In genomic region chr7:1818581-1819200, GRCh38 we compare ENCODE assay signal across 16 cellular contexts.
DNase-seq lines count a peak whose midpoint lies in the region; ATAC-seq and TF ChIP-seq lines count a peak whose summit lies in the region.
"Had no signal": no experiment of that assay in that cellular context is flagged by ENCODE, and none has a peak within 500 bp of the region (broad histone marks: within the 10 kb centered on the region; RNA-seq: fewer than 3 reads in every experiment).

No MANE protein-coding gene starts in this region.

- peaks cover 0 to 17% (median 4%) of the 10 kb centered on the region in 4 donors for H3K36me3 ChIP-seq in upper lobe of left lung
- H3K36me3 ChIP-seq: cardiac muscle cell, HAP-1, SJCRH30 had no signal

- H3K4me3 Mint-ChIP-seq in stimulated activated naive CD8-positive, alpha-beta T cell treated with anti-CD3 and anti-CD28 coated beads, Interleukin-15, Interleukin-2, amounts not matched to agents 100 ng/mL and 50 ng/mL, for 24 hours: no peak overlapping the region
- peak overlapping the region; percentile 35 for H3K4me3 Mint-ChIP-seq in activated naive CD8-positive, alpha-beta T cell
- H3K4me3 Mint-ChIP-seq in natural killer cell treated with Interleukin-12 subunit alpha and Interleukin-12 subunit beta and Interleukin-15 and Interleukin-18, amount 100 ng/mL, for 72 hours: peak overlapping the region; percentile 30

- no peak for ATAC-seq in stimulated activated naive CD8-positive, alpha-beta T cell treated with anti-CD3 and anti-CD28 coated beads, Interleukin-15, Interleukin-2, amounts not matched to agents 100 U/mL and 50 U/mL, for 24 hours
- ATAC-seq in natural killer cell treated with Interleukin-12 subunit alpha and Interleukin-12 subunit beta and Interleukin-15 and Interleukin-18, amount 100 ng/mL, for 72 hours: no peak
- no peak for ATAC-seq in upper lobe of left lung (ENCODE audit: low FRiP score in 2 of 2)
- no peak for ATAC-seq in HG02678 (IDR thresholded peaks at IDR 0.05; ENCODE audit: unreplicated experiment)
- no peak for ATAC-seq in GM18502 (IDR thresholded peaks at IDR 0.05; ENCODE audit: poor library complexity, unreplicated experiment)

- no peak for TF ChIP-seq POLR2A in upper lobe of left lung (IDR thresholded peaks at IDR 0.05)

- no peaks in the 10 kb centered on the region for H3K9me3 ChIP-seq in upper lobe of left lung
- H3K9me3 ChIP-seq: HAP-1, SJCRH30 had no signal

- peaks cover 6% of the 10 kb centered on the region for H3K36me3 Mint-ChIP-seq in stimulated activated naive CD8-positive, alpha-beta T cell treated with anti-CD3 and anti-CD28 coated beads, Interleukin-15, Interleukin-2, amounts not matched to agents 100 ng/mL and 50 ng/mL, for 24 hours (ENCODE audit: low read depth)
- peaks cover 4% of the 10 kb centered on the region for H3K36me3 Mint-ChIP-seq in activated naive CD8-positive, alpha-beta T cell
- no peaks in the 10 kb centered on the region for H3K36me3 Mint-ChIP-seq in natural killer cell treated with Interleukin-12 subunit alpha and Interleukin-12 subunit beta and Interleukin-15 and Interleukin-18, amount 100 ng/mL, for 72 hours

- H3K27ac Mint-ChIP-seq in stimulated activated naive CD8-positive, alpha-beta T cell treated with anti-CD3 and anti-CD28 coated beads, Interleukin-15, Interleukin-2, amounts not matched to agents 100 ng/mL and 50 ng/mL, for 24 hours: peak overlapping the region; percentile 70
- H3K27ac Mint-ChIP-seq in activated naive CD8-positive, alpha-beta T cell: peak overlapping the region; percentile 28
- no peak overlapping the region for H3K27ac Mint-ChIP-seq in natural killer cell treated with Interleukin-12 subunit alpha and Interleukin-12 subunit beta and Interleukin-15 and Interleukin-18, amount 100 ng/mL, for 72 hours

- TF ChIP-seq CTCF in upper lobe of left lung (IDR thresholded peaks at IDR 0.05): no peak

- no peak for DNase-seq in stimulated activated naive CD8-positive, alpha-beta T cell treated with anti-CD3 and anti-CD28 coated beads, Interleukin-15, Interleukin-2, amounts not matched to agents 100 U/mL and 50 U/mL, for 24 hours
- DNase-seq in natural killer cell treated with Interleukin-12 subunit alpha and Interleukin-12 subunit beta and Interleukin-15 and Interleukin-18, amount 100 ng/mL, for 72 hours (ENCODE audit: low spot score): no peak
- DNase-seq in upper lobe of left lung: no peak
- no peak for DNase-seq in NCI-H524 treated with DMSO at 0.1 percent for 48 hours (lab: John Stamatoyannopoulos, UW)
- DNase-seq: NCI-H446; stimulated activated CD4-positive, alpha-beta T cell treated with anti-CD3 and anti-CD28 coated beads, Interleukin-4, amount 100 ng/mL, for 4 hours had no signal

- no peak for TF ChIP-seq EP300 in upper lobe of left lung (IDR thresholded peaks at IDR 0.05)

- peaks cover 40% of the 10 kb centered on the region for H3K4me1 Mint-ChIP-seq in stimulated activated naive CD8-positive, alpha-beta T cell treated with anti-CD3 and anti-CD28 coated beads, Interleukin-15, Interleukin-2, amounts not matched to agents 100 ng/mL and 50 ng/mL, for 24 hours (ENCODE audit: low read depth)
- peaks cover 26% of the 10 kb centered on the region for H3K4me1 Mint-ChIP-seq in activated naive CD8-positive, alpha-beta T cell (ENCODE audit: low read depth)
- H3K4me1 Mint-ChIP-seq in natural killer cell treated with Interleukin-12 subunit alpha and Interleukin-12 subunit beta and Interleukin-15 and Interleukin-18, amount 100 ng/mL, for 72 hours (ENCODE audit: low read depth in 2 of 2): peaks cover 15 to 18% of the 10 kb centered on the region in 2 donors

- WGBS in upper lobe of left lung, 2 donors: 91 to 92% methylated on average over 26 to 27 of the region's 27 CpGs

- no peaks in the 10 kb centered on the region for H3K9me3 Mint-ChIP-seq in stimulated activated naive CD8-positive, alpha-beta T cell treated with anti-CD3 and anti-CD28 coated beads, Interleukin-15, Interleukin-2, amounts not matched to agents 100 ng/mL and 50 ng/mL, for 24 hours
- no peaks in the 10 kb centered on the region for H3K9me3 Mint-ChIP-seq in activated naive CD8-positive, alpha-beta T cell (ENCODE audit: low read depth)
- no peaks in the 10 kb centered on the region for H3K9me3 Mint-ChIP-seq in natural killer cell treated with Interleukin-12 subunit alpha and Interleukin-12 subunit beta and Interleukin-15 and Interleukin-18, amount 100 ng/mL, for 72 hours

- no peaks in the 10 kb centered on the region for H3K27me3 ChIP-seq in upper lobe of left lung
- H3K27me3 ChIP-seq: cardiac muscle cell, hepatocyte, SJCRH30 had no signal

- H3K27ac ChIP-seq in upper lobe of left lung: no peak overlapping the region
- H3K27ac ChIP-seq: epithelial cell of prostate, hepatocyte, SJCRH30 had no signal

- no peaks in the 10 kb centered on the region for H3K27me3 Mint-ChIP-seq in stimulated activated naive CD8-positive, alpha-beta T cell treated with anti-CD3 and anti-CD28 coated beads, Interleukin-15, Interleukin-2, amounts not matched to agents 100 ng/mL and 50 ng/mL, for 24 hours
- no peaks in the 10 kb centered on the region for H3K27me3 Mint-ChIP-seq in activated naive CD8-positive, alpha-beta T cell
- H3K27me3 Mint-ChIP-seq in natural killer cell treated with Interleukin-12 subunit alpha and Interleukin-12 subunit beta and Interleukin-15 and Interleukin-18, amount 100 ng/mL, for 72 hours: peaks cover 7 to 8% of the 10 kb centered on the region in 2 donors

- peaks cover 0 to 8% (median 0%) of the 10 kb centered on the region in 4 donors for H3K4me1 ChIP-seq in upper lobe of left lung
- H3K4me1 ChIP-seq: HAP-1 had no signal

- H3K4me3 ChIP-seq in upper lobe of left lung: no peak overlapping the region
- H3K4me3 ChIP-seq: cardiac muscle cell, HAP-1, hepatocyte, lung, SJCRH30 had no signal

Comparison
In these comparisons a context has a peak if more than half of its experiments do, and no peak if none do; other contexts are left out.
1. H3K27ac Mint-ChIP-seq: peak in stimulated activated naive CD8-positive, alpha-beta T cell treated with anti-CD3 and anti-CD28 coated beads, Interleukin-15, Interleukin-2, amounts not matched to agents 100 ng/mL and 50 ng/mL, for 24 hours (single experiment) and activated naive CD8-positive, alpha-beta T cell (single experiment); none in natural killer cell treated with Interleukin-12 subunit alpha and Interleukin-12 subunit beta and Interleukin-15 and Interleukin-18, amount 100 ng/mL, for 72 hours (0 of 2).